ENCODE assay signal across 26 cellular contexts in genomic region chr11:110724358-110724757, GRCh38. TPM values are rescaled to one million over a fixed set of nuclear protein-coding genes. Genes with fewer than 3 reads are reported as not detected.
"Had no signal": no experiment of that assay in that cellular context is flagged by ENCODE, and none has a peak within 500 bp of the region (broad histone marks: within the 10 kb centered on the region; RNA-seq: fewer than 3 reads in every experiment).

No MANE protein-coding gene starts in this region.

- FAIRE-seq: endometrium, endothelial cell of umbilical vein had no signal

- ATAC-seq: effector memory CD8-positive, alpha-beta T cell; esophagus mucosa; foreskin keratinocyte; gastrocnemius medialis; gastroesophageal sphincter; heart left ventricle; heart right ventricle had no signal

- H3K9me3 ChIP-seq: colonic mucosa, esophagus squamous epithelium, gastrocnemius medialis, gastroesophageal sphincter had no signal

- H3K27me3 ChIP-seq: colonic mucosa, dorsolateral prefrontal cortex, esophagus muscularis mucosa, esophagus squamous epithelium, gastrocnemius medialis, gastroesophageal sphincter had no signal

- H3K4me3 ChIP-seq: colonic mucosa, coronary artery, dorsolateral prefrontal cortex, esophagus muscularis mucosa, esophagus squamous epithelium, gastrocnemius medialis, gastroesophageal sphincter, heart left ventricle, heart right ventricle had no signal

- DNase-seq: colonic mucosa; cortex of kidney; dermis blood vessel endothelial cell; dorsolateral prefrontal cortex; effector CD4-positive, alpha-beta T cell; effector CD8-positive, alpha-beta T cell; effector memory CD4-positive, alpha-beta T cell; effector memory CD8-positive, alpha-beta T cell; endodermal cell; erythroblast; esophagus squamous epithelium; foreskin fibroblast; foreskin keratinocyte; foreskin melanocyte; gastrocnemius medialis; glutamatergic neuron; head of caudate nucleus; heart left ventricle; heart right ventricle had no signal

- H3K4me1 ChIP-seq: colonic mucosa, esophagus muscularis mucosa, foreskin keratinocyte, gastrocnemius medialis, gastroesophageal sphincter, heart left ventricle, heart right ventricle had no signal

- H3K27ac ChIP-seq: colonic mucosa, coronary artery, dorsolateral prefrontal cortex, epithelial cell of prostate, esophagus muscularis mucosa, esophagus squamous epithelium, foreskin keratinocyte, gastrocnemius medialis, gastroesophageal sphincter, heart left ventricle, heart right ventricle had no signal

- H3K36me3 ChIP-seq: colonic mucosa, esophagus muscularis mucosa, esophagus squamous epithelium, gastrocnemius medialis, gastroesophageal sphincter, heart left ventricle, heart right ventricle had no signal

RNA-seq across cellular contexts. Expression of gene ARHGAP20, which starts 12.1 kb away (rescaled TPM):
- total RNA-seq: foreskin keratinocyte had no signal
- polyA plus RNA-seq: foreskin keratinocyte had no signal
